1 cellular context compared by ENCODE assay signal in the genomic region with DNA sequence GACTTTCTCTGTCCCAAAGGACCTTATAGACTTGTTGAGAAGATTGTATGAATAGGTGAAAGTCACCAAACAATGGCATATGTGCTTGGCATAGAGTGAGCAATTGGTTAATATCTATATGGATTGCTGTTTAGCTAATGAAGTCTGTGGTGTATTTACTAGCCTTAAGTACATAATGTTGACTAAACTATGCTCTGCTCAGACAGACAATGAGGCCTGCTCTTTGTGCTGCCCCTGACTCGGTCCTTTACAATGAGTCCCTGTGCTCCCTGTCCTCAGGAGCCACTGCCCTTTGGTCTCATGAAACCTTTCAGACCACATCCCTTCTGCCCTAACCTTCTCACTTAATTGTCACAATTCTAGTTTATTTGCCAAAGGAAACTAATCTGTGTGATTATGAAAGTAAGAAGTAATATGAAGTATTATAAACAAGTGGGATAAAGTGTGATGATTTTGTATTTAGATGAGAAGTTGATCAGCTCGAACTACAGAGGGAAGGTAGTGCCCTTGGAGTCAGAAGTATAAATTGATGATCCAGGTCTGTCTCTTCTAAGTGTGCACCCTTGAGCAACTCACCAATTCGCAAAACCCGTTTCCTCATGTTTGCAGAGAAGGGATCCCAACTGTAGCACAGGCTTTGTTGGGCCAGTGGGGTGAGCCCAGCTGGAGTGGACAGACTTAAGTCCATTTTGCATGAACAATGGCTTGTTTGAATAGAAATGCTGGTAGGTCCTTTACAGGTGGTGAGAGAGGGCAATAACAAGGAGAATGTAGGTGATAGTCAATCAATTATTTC.
A peak's percentile ranks its signal among the peaks of the same experiment; 100 is the strongest.
TF ChIP-seq lines count a peak whose summit lies in the region.

No MANE protein-coding gene starts in this region.

TF ChIP-seq in HepG2, 621 proteins besides CTCF, POLR2A, EP300 and RAD21 (continued from another document and continues in another):
- TF ChIP-seq ZNF33A (CRISPR knock-in tag; IDR thresholded peaks at IDR 0.05; ENCODE audit: borderline replicate concordance): no peak
- no peak; the same call in 1 of the 2 replicates for TF ChIP-seq GLI4 (CRISPR knock-in tag; IDR thresholded peaks at IDR 0.05; ENCODE audit: borderline replicate concordance)
- TF ChIP-seq ZNF749 (CRISPR knock-in tag; IDR thresholded peaks at IDR 0.05; ENCODE audit: borderline replicate concordance): peak; percentile 95; the same call in 1 of the 2 replicates
- TF ChIP-seq MED1 (CRISPR knock-in tag; IDR thresholded peaks at IDR 0.05): peak; percentile 98
- TF ChIP-seq ATF7 (IDR thresholded peaks at IDR 0.05): no peak
- TF ChIP-seq ATF7 (CRISPR knock-in tag; IDR thresholded peaks at IDR 0.05): peak; percentile 68; the same call in 1 of the 2 replicates
- TF ChIP-seq NR2F1 (CRISPR knock-in tag; IDR thresholded peaks at IDR 0.05): peak; percentile 77 to 89
- TF ChIP-seq, protein P1, sequence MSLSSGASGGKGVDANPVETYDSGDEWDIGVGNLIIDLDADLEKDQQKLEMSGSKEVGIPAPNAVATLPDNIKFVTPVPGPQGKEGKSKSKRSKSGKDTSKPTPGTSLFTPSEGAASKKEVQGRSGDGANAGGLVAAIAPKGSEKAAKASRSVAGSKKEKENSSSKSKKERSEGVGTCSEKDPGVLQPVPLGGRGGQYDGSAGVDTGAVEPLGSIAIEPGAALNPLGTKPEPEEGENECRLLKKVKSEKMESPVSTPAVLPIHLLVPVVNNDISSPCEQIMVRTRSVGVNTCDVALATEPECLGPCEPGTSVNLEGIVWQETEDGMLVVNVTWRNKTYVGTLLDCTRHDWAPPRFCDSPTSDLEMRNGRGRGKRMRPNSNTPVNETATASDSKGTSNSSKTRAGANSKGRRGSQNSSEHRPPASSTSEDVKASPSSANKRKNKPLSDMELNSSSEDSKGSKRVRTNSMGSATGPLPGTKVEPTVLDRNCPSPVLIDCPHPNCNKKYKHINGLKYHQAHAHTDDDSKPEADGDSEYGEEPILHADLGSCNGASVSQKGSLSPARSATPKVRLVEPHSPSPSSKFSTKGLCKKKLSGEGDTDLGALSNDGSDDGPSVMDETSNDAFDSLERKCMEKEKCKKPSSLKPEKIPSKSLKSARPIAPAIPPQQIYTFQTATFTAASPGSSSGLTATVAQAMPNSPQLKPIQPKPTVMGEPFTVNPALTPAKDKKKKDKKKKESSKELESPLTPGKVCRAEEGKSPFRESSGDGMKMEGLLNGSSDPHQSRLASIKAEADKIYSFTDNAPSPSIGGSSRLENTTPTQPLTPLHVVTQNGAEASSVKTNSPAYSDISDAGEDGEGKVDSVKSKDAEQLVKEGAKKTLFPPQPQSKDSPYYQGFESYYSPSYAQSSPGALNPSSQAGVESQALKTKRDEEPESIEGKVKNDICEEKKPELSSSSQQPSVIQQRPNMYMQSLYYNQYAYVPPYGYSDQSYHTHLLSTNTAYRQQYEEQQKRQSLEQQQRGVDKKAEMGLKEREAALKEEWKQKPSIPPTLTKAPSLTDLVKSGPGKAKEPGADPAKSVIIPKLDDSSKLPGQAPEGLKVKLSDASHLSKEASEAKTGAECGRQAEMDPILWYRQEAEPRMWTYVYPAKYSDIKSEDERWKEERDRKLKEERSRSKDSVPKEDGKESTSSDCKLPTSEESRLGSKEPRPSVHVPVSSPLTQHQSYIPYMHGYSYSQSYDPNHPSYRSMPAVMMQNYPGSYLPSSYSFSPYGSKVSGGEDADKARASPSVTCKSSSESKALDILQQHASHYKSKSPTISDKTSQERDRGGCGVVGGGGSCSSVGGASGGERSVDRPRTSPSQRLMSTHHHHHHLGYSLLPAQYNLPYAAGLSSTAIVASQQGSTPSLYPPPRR (CRISPR knock-in tag; IDR thresholded peaks at IDR 0.05; ENCODE audit: borderline replicate concordance): peak; percentile 96
- TF ChIP-seq ZNF317 (CRISPR knock-in tag; IDR thresholded peaks at IDR 0.05): 0 out of 2 replicates have a peak, but pooled peaks have one; percentile 67
- no peak for TF ChIP-seq KDM5B (CRISPR knock-in tag; IDR thresholded peaks at IDR 0.05; ENCODE audit: borderline replicate concordance)
- TF ChIP-seq, protein P2, sequence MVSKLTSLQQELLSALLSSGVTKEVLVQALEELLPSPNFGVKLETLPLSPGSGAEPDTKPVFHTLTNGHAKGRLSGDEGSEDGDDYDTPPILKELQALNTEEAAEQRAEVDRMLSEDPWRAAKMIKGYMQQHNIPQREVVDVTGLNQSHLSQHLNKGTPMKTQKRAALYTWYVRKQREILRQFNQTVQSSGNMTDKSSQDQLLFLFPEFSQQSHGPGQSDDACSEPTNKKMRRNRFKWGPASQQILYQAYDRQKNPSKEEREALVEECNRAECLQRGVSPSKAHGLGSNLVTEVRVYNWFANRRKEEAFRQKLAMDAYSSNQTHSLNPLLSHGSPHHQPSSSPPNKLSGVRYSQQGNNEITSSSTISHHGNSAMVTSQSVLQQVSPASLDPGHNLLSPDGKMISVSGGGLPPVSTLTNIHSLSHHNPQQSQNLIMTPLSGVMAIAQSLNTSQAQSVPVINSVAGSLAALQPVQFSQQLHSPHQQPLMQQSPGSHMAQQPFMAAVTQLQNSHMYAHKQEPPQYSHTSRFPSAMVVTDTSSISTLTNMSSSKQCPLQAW (CRISPR knock-in tag; IDR thresholded peaks at IDR 0.05): peak; percentile 90
- TF ChIP-seq ZNF746 (CRISPR knock-in tag; IDR thresholded peaks at IDR 0.05): 0 out of 2 replicates have a peak, but pooled peaks have one; percentile 64
- no peak for TF ChIP-seq KLF9 (CRISPR knock-in tag; IDR thresholded peaks at IDR 0.05; ENCODE audit: low read depth)
- TF ChIP-seq ZNF816 (CRISPR knock-in tag; IDR thresholded peaks at IDR 0.05; ENCODE audit: borderline replicate concordance): 0 out of 2 replicates have a peak, but pooled peaks have one; percentile 42
- TF ChIP-seq, protein P3, sequence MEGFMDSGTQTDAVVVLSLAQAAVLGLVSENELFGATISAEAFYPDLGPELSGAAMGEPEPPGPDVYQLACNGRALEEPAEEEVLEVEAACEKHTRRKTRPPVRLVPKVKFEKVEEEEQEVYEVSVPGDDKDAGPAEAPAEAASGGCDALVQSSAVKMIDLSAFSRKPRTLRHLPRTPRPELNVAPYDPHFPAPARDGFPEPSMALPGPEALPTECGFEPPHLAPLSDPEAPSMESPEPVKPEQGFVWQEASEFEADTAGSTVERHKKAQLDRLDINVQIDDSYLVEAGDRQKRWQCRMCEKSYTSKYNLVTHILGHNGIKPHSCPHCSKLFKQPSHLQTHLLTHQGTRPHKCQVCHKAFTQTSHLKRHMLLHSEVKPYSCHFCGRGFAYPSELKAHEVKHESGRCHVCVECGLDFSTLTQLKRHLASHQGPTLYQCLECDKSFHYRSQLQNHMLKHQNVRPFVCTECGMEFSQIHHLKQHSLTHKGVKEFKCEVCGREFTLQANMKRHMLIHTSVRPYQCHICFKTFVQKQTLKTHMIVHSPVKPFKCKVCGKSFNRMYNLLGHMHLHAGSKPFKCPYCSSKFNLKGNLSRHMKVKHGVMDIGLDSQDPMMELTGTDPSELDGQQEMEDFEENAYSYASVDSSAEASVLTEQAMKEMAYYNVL (CRISPR knock-in tag; IDR thresholded peaks at IDR 0.05; ENCODE audit: borderline replicate concordance): peak; percentile 96
- no peak for TF ChIP-seq ZNF672 (CRISPR knock-in tag; IDR thresholded peaks at IDR 0.05)
- no peak for TF ChIP-seq KLF13 (CRISPR knock-in tag; IDR thresholded peaks at IDR 0.05)
- TF ChIP-seq HNF4G (IDR thresholded peaks at IDR 0.05; ENCODE audit: borderline replicate concordance, low read depth, low read length): peak; percentile 98
- TF ChIP-seq HNF4G (CRISPR knock-in tag; IDR thresholded peaks at IDR 0.05; ENCODE audit: borderline replicate concordance, low read depth): peak; percentile 98
- TF ChIP-seq, protein P4, sequence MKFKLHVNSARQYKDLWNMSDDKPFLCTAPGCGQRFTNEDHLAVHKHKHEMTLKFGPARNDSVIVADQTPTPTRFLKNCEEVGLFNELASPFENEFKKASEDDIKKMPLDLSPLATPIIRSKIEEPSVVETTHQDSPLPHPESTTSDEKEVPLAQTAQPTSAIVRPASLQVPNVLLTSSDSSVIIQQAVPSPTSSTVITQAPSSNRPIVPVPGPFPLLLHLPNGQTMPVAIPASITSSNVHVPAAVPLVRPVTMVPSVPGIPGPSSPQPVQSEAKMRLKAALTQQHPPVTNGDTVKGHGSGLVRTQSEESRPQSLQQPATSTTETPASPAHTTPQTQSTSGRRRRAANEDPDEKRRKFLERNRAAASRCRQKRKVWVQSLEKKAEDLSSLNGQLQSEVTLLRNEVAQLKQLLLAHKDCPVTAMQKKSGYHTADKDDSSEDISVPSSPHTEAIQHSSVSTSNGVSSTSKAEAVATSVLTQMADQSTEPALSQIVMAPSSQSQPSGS (CRISPR knock-in tag; IDR thresholded peaks at IDR 0.05): peak; percentile 67
- peak; percentile 61; the same call in 1 of the 2 replicates for TF ChIP-seq ZSCAN21 (CRISPR knock-in tag; IDR thresholded peaks at IDR 0.05; ENCODE audit: borderline replicate concordance)
- TF ChIP-seq KDM4B (CRISPR knock-in tag; IDR thresholded peaks at IDR 0.05): 0 out of 2 replicates have a peak, but pooled peaks have one; percentile 33
- TF ChIP-seq, protein P5, sequence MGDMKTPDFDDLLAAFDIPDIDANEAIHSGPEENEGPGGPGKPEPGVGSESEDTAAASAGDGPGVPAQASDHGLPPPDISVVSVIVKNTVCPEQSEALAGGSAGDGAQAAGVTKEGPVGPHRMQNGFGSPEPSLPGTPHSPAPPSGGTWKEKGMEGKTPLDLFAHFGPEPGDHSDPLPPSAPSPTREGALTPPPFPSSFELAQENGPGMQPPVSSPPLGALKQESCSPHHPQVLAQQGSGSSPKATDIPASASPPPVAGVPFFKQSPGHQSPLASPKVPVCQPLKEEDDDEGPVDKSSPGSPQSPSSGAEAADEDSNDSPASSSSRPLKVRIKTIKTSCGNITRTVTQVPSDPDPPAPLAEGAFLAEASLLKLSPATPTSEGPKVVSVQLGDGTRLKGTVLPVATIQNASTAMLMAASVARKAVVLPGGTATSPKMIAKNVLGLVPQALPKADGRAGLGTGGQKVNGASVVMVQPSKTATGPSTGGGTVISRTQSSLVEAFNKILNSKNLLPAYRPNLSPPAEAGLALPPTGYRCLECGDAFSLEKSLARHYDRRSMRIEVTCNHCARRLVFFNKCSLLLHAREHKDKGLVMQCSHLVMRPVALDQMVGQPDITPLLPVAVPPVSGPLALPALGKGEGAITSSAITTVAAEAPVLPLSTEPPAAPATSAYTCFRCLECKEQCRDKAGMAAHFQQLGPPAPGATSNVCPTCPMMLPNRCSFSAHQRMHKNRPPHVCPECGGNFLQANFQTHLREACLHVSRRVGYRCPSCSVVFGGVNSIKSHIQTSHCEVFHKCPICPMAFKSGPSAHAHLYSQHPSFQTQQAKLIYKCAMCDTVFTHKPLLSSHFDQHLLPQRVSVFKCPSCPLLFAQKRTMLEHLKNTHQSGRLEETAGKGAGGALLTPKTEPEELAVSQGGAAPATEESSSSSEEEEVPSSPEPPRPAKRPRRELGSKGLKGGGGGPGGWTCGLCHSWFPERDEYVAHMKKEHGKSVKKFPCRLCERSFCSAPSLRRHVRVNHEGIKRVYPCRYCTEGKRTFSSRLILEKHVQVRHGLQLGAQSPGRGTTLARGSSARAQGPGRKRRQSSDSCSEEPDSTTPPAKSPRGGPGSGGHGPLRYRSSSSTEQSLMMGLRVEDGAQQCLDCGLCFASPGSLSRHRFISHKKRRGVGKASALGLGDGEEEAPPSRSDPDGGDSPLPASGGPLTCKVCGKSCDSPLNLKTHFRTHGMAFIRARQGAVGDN (CRISPR knock-in tag; IDR thresholded peaks at IDR 0.05): no peak
- TF ChIP-seq, protein P6, sequence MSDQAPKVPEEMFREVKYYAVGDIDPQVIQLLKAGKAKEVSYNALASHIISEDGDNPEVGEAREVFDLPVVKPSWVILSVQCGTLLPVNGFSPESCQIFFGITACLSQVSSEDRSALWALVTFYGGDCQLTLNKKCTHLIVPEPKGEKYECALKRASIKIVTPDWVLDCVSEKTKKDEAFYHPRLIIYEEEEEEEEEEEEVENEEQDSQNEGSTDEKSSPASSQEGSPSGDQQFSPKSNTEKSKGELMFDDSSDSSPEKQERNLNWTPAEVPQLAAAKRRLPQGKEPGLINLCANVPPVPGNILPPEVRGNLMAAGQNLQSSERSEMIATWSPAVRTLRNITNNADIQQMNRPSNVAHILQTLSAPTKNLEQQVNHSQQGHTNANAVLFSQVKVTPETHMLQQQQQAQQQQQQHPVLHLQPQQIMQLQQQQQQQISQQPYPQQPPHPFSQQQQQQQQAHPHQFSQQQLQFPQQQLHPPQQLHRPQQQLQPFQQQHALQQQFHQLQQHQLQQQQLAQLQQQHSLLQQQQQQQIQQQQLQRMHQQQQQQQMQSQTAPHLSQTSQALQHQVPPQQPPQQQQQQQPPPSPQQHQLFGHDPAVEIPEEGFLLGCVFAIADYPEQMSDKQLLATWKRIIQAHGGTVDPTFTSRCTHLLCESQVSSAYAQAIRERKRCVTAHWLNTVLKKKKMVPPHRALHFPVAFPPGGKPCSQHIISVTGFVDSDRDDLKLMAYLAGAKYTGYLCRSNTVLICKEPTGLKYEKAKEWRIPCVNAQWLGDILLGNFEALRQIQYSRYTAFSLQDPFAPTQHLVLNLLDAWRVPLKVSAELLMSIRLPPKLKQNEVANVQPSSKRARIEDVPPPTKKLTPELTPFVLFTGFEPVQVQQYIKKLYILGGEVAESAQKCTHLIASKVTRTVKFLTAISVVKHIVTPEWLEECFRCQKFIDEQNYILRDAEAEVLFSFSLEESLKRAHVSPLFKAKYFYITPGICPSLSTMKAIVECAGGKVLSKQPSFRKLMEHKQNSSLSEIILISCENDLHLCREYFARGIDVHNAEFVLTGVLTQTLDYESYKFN (CRISPR knock-in tag; conservative IDR thresholded peaks at IDR 0.05): peak; percentile 98
- peak; percentile 62; the same call in 1 of the 2 replicates for TF ChIP-seq RFXAP (CRISPR knock-in tag; IDR thresholded peaks at IDR 0.05; ENCODE audit: borderline replicate concordance)
- TF ChIP-seq ZNF335 (CRISPR knock-in tag; IDR thresholded peaks at IDR 0.05): peak; percentile 62; the same call in 1 of the 2 replicates
